In the genomic region with DNA sequence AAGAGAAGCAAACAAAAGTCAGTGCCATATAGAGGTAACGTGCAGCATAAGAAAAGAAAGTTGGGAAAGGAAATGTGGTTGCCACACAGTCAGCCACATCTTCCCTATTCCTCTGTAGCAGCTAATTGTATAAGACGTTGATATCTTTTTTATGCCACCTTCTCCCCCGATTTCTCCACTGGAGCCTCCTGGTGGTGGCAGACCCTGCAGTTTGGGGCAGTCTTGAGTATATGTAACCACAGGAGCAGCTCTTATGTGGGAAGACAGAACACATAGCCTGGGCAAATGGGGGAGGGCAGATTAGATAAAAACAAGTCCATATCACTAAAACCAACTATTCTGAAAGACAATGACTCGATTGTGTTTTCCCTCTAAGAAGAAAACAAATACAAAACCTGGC, we compare ENCODE assay signal across 22 cellular contexts.
A peak's percentile ranks its signal among the peaks of the same experiment; 100 is the strongest.
DNase-seq lines count a peak whose midpoint lies in the region; ATAC-seq, FAIRE-seq and TF ChIP-seq lines count a peak whose summit lies in the region.
"Had no signal": no experiment of that assay in that cellular context is flagged by ENCODE, and none has a peak within 500 bp of the region (broad histone marks: within the 10 kb centered on the region; RNA-seq: fewer than 3 reads in every experiment).

No MANE protein-coding gene starts in this region.

- H3K27ac ChIP-seq in SK-N-SH (ENCODE audit: low read depth in 2 of 2, low read length in 1 of 2) (no peak overlapping the region), Panc1 (ENCODE audit: low read length) (no peak overlapping the region), mesendoderm (ENCODE audit: low read depth, low read length) (peak overlapping the region; percentile 34)
- H3K27ac ChIP-seq: HL-60, WERI-Rb-1 had no signal

- no peak overlapping the region for H2AFZ ChIP-seq in SK-N-SH (ENCODE audit: low read depth)

- no peak overlapping the region for H3K4ac ChIP-seq in mesendoderm (ENCODE audit: low read depth, low read length)

- peaks cover 3% of the 10 kb centered on the region for H3K9me3 Mint-ChIP-seq in Caco-2 (ENCODE audit: unreplicated experiment)

- H3K4me1 ChIP-seq in SK-N-SH (ENCODE audit: control insufficient read depth in 1 of 2, insufficient read depth in 2 of 2, low read depth in 1 of 2, low read length in 1 of 2) (peaks cover 7 to 40% of the 10 kb centered on the region in 2 experiments; a peak in 3 of 4 replicates), Panc1 (ENCODE audit: control insufficient read depth, insufficient read depth, low read length) (no peaks in the 10 kb centered on the region), mesendoderm (ENCODE audit: control insufficient read depth, low read depth, low read length) (no peaks in the 10 kb centered on the region), Caco-2 (peaks cover 57% of the 10 kb centered on the region)

- WGBS in SK-N-SH (ENCODE audit: low lambda C conversion rate), result 78% methylated on average over 4 of the region's 4 CpGs
- no CpG with 5 or more reads among the region's 4 CpGs for WGBS in mesendoderm (ENCODE audit: extremely low coverage, insufficient coverage, low lambda C conversion rate)

- in situ Hi-C loops in Panc1 (cut with HindIII; ENCODE audit: low pct_unique_long_range_greater_than_20kb, low sequenced_read_pairs), result no loop called here

- no peak overlapping the region for H2AK5ac ChIP-seq in mesendoderm (ENCODE audit: low read length)

- H3K27me3 Mint-ChIP-seq in Caco-2 (ENCODE audit: insufficient read depth, unreplicated experiment), result no peaks in the 10 kb centered on the region
- H3K27me3 Mint-ChIP-seq: T-helper 17 cell had no signal

- no peak overlapping the region for H3K23ac ChIP-seq in mesendoderm (ENCODE audit: low read length)

- FAIRE-seq in HTR-8/SVneo (lab: Jason Lieb, UNC) (peak; percentile 13), RCC 7860 (lab: Jason Lieb, UNC) (no peak)
- FAIRE-seq: urothelium cell line had no signal

- H3K9ac ChIP-seq in SK-N-SH, result no peak overlapping the region
- H3K9ac ChIP-seq in mesendoderm (ENCODE audit: low read length), result no peak overlapping the region

- H3K9me3 ChIP-seq in SK-N-SH (no peaks in the 10 kb centered on the region), Panc1 (ENCODE audit: control insufficient read depth, insufficient read depth, low read depth, low read length) (no peaks in the 10 kb centered on the region), Caco-2 (peaks cover 3% of the 10 kb centered on the region; the same call in 1 of the 2 replicates)

- BruUV-seq in Panc1 (replicated peaks; lab: Mats Ljungman, UMichigan) (no TSS peak), Caco-2 (replicated peaks; lab: Mats Ljungman, UMichigan) (no TSS peak)

- H3K4me1 Mint-ChIP-seq in Caco-2 (ENCODE audit: low read depth, unreplicated experiment), result peaks cover 41% of the 10 kb centered on the region
- H3K4me1 Mint-ChIP-seq: T-helper 17 cell had no signal

- no peaks in the 10 kb centered on the region for H3K79me1 ChIP-seq in mesendoderm (ENCODE audit: low read length)

- H3K18ac ChIP-seq in mesendoderm (ENCODE audit: low read length), result peak overlapping the region; percentile 51

- H4K20me1 ChIP-seq in SK-N-SH (ENCODE audit: insufficient read depth), result no peaks in the 10 kb centered on the region

- no peak overlapping the region for H3K4me2 ChIP-seq in SK-N-SH
- H3K4me2 ChIP-seq in mesendoderm (ENCODE audit: low read length), result no peak overlapping the region

- intact Hi-C loops in Panc1 (cut with micrococcal nuclease; ENCODE audit: unreplicated experiment), result loop anchor here (10.0 kb wide), 1 partner anchor 506 kb away; the partner anchor contains the start of gene C7
- intact Hi-C loops in Caco-2 (cut with micrococcal nuclease; ENCODE audit: unreplicated experiment), result no loop called here

- no peaks in the 10 kb centered on the region for H3K79me2 ChIP-seq in SK-N-SH (ENCODE audit: insufficient read depth)
- H3K79me2 ChIP-seq in mesendoderm (ENCODE audit: control insufficient read depth, insufficient read depth, low read length), result no peaks in the 10 kb centered on the region

- no peak overlapping the region for H4K8ac ChIP-seq in mesendoderm (ENCODE audit: low read depth, low read length)

- no peak overlapping the region for H3K4me3 ChIP-seq in SK-N-SH (ENCODE audit: low read depth in 2 of 2, low read length in 1 of 2)
- H3K4me3 ChIP-seq in Panc1 (ENCODE audit: low read depth in 2 of 2, low read length in 2 of 2), result no peak overlapping the region
- no peak overlapping the region for H3K4me3 ChIP-seq in mesendoderm (ENCODE audit: low read length)
- H3K4me3 ChIP-seq in Caco-2 (ENCODE audit: low read depth, low read length), result no peak overlapping the region

- H2BK15ac ChIP-seq in mesendoderm (replicated peaks; ENCODE audit: low read depth), result no peak overlapping the region

- no peaks in the 10 kb centered on the region for H3K36me3 Mint-ChIP-seq in Caco-2 (ENCODE audit: insufficient read depth, unreplicated experiment)

- H3K27me3 ChIP-seq in SK-N-SH (ENCODE audit: insufficient read depth) (no peaks in the 10 kb centered on the region), Panc1 (ENCODE audit: control insufficient read depth, insufficient read depth, low read length) (no peaks in the 10 kb centered on the region), mesendoderm (ENCODE audit: insufficient read depth, low read length, poor library complexity) (no peaks in the 10 kb centered on the region), Caco-2 (replicated peaks; ENCODE audit: control insufficient read depth, insufficient read depth, low read length) (no peaks in the 10 kb centered on the region)

- H3K56ac ChIP-seq in mesendoderm (ENCODE audit: low read length), result peak overlapping the region; percentile 3

- ATAC-seq in SK-N-SH treated with all-trans-retinoic acid at 6 μM for 48 hours (no peak), Panc1 (no peak), GM18873 (IDR thresholded peaks at IDR 0.05; ENCODE audit: low FRiP score, unreplicated experiment) (no peak)
- ATAC-seq: esophagus mucosa, left colon, T-helper 17 cell had no signal

- CTCF ChIA-PET in SK-N-SH (lab: Yijun Ruan, JAX), result interaction anchor here (1.1 to 1.5 kb wide), 2 partner anchors 93 to 382 kb away, joined by 3 read pairs; no protein-coding TSS in a partner anchor
- CTCF ChIA-PET in Panc1 (lab: Charles Lee), result no interaction called here
- CTCF ChIA-PET in Caco-2 (lab: Charles Lee), result no interaction called here

- TF ChIP-seq RAD21 in SK-N-SH (IDR thresholded peaks at IDR 0.05; ENCODE audit: low read length), result no peak

- H3K27ac Mint-ChIP-seq in Caco-2 (ENCODE audit: unreplicated experiment), result no peak overlapping the region
- H3K27ac Mint-ChIP-seq: T-helper 17 cell had no signal

- no peaks in the 10 kb centered on the region for H3K36me3 ChIP-seq in SK-N-SH (replicated peaks in 1 of 2; ENCODE audit: control insufficient read depth in 1 of 2, insufficient read depth in 2 of 2, low read length in 1 of 2)
- no peaks in the 10 kb centered on the region for H3K36me3 ChIP-seq in Panc1 (ENCODE audit: control insufficient read depth, insufficient read depth, low read length)
- no peaks in the 10 kb centered on the region for H3K36me3 ChIP-seq in mesendoderm (ENCODE audit: control insufficient read depth, insufficient read depth, low read length)
- no peaks in the 10 kb centered on the region for H3K36me3 ChIP-seq in Caco-2 (ENCODE audit: control insufficient read depth, insufficient read depth, low read length)
- H3K36me3 ChIP-seq: WERI-Rb-1 had no signal

- peak; percentile 14; the same call in 1 of the 2 replicates for TF ChIP-seq CTCF in SK-N-SH (IDR thresholded peaks at IDR 0.05)
- peak; percentile 30 for TF ChIP-seq CTCF in Panc1 (IDR thresholded peaks at IDR 0.05)
- TF ChIP-seq CTCF in Caco-2 (IDR thresholded peaks at IDR 0.05; ENCODE audit: insufficient read depth in 1 of 2, low read depth in 1 of 2, low read length in 1 of 2, severe bottlenecking in 1 of 2, unreplicated experiment in 1 of 2), result no peak

- no peaks in the 10 kb centered on the region for H3K9me2 ChIP-seq in SK-N-SH

- peak overlapping the region; percentile 68 for H4K5ac ChIP-seq in mesendoderm (ENCODE audit: low read length)

- H3F3A ChIP-seq in SK-N-SH (replicated peaks; ENCODE audit: insufficient read depth), result peaks cover 27% of the 10 kb centered on the region

- no peak for DNase-seq in SK-N-SH
- no peak for DNase-seq in HTR-8/SVneo (ENCODE audit: insufficient read length, low spot score)
- no peak for DNase-seq in Panc1 (ENCODE audit: low read depth, low spot score)
- DNase-seq in mesendoderm, result peak; percentile 62
- no peak for DNase-seq in RCC 7860 (ENCODE audit: low spot score)
- DNase-seq in Caco-2, result no peak
- DNase-seq: activated CD4-positive, alpha-beta T cell treated with anti-CD3 and anti-CD28 coated beads, Interleukin-2, amount 50 U/mL, for 48 hours; activated T-cell treated with anti-CD3 and anti-CD28 coated beads for 4 hours; caudate nucleus; DMS153; NCI-H1092 treated with DMSO at 0.1 percent for 48 hours; NCI-H2081 treated with DMSO at 0.1 percent for 48 hours; NCI-H510A treated with DMSO at 0.1 percent for 48 hours; stimulated activated CD4-positive, alpha-beta T cell treated with anti-CD3 and anti-CD28 coated beads, Interleukin-4, amount 100 ng/mL, for 24 hours; T-helper 17 cell; WERI-Rb-1 had no signal

- TF ChIP-seq EP300 in SK-N-SH (IDR thresholded peaks at IDR 0.05; ENCODE audit: borderline replicate concordance in 1 of 2, low read depth in 1 of 2, low read length in 1 of 2), result no peak

- no peak overlapping the region for H3K4me3 Mint-ChIP-seq in Caco-2 (ENCODE audit: unreplicated experiment)
- H3K4me3 Mint-ChIP-seq: T-helper 17 cell had no signal

- H2BK120ac ChIP-seq in mesendoderm (ENCODE audit: low read depth, low read length), result no peak overlapping the region

- POLR2A ChIA-PET in SK-N-SH (lab: Yijun Ruan, JAX), result no interaction called here
- POLR2A ChIA-PET in Panc1 (lab: Charles Lee), result no interaction called here
- POLR2A ChIA-PET in Caco-2 (lab: Charles Lee), result interaction anchor here (0.6 kb wide), 1 partner anchor 93 kb away, joined by 4 read pairs; no protein-coding TSS in a partner anchor

- peak overlapping the region; percentile 43 for H2BK5ac ChIP-seq in mesendoderm (ENCODE audit: low read length)

TF ChIP-seq in SK-N-SH, 30 proteins besides CTCF, POLR2A, EP300 and RAD21 (continues in another document):
- TF ChIP-seq SMC3 (IDR thresholded peaks at IDR 0.05; ENCODE audit: low read depth, low read length) (no peak), NRF1 (IDR thresholded peaks at IDR 0.05; ENCODE audit: low read depth, low read length) (no peak)

TF ChIP-seq in SK-N-SH treated with all-trans-retinoic acid at 6 μM for 48 hours, 23 proteins besides CTCF, POLR2A, EP300 and RAD21 (continues in another document):
- no peak for TF ChIP-seq ZC3H10 (CRISPR knock-in tag; IDR thresholded peaks at IDR 0.05)

Comparison
In these comparisons a context has a peak if more than half of its experiments do, and no peak if none do; other contexts are left out.
1. CTCF ChIP-seq: peak in SK-N-SH (single experiment) and Panc1 (single experiment); none in Caco-2 (0 of 2).